Comparison of ENCODE assay signal across 16 cellular contexts in genomic region chr7:46566375-46566774, GRCh38.
"Had no signal": no experiment of that assay in that cellular context is flagged by ENCODE, and none has a peak within 500 bp of the region (broad histone marks: within the 10 kb centered on the region; RNA-seq: fewer than 3 reads in every experiment).

No MANE protein-coding gene starts in this region.

- H3K9me2 ChIP-seq: SK-N-SH had no signal

- ATAC-seq: activated naive CD8-positive, alpha-beta T cell treated with anti-CD3 and anti-CD28 coated beads, Interleukin-2, amount 50 U/mL, for 24 hours; heart left ventricle; WTC11 had no signal

- H3K4me3 ChIP-seq: colonic mucosa, heart left ventricle, left ventricle myocardium inferior, neural progenitor cell, tibial artery had no signal

- H3K4me1 Mint-ChIP-seq: activated naive CD8-positive, alpha-beta T cell treated with anti-CD3 and anti-CD28 coated beads, Interleukin-2, amount 50 U/mL, for 24 hours had no signal

- H3K27ac ChIP-seq: colonic mucosa, heart left ventricle, left ventricle myocardium inferior, neural progenitor cell, tibial artery had no signal

- H3K36me3 ChIP-seq: colonic mucosa, heart left ventricle, left ventricle myocardium inferior, neural progenitor cell, tibial artery had no signal

- H3K4me1 ChIP-seq: colonic mucosa, neural progenitor cell, tibial artery had no signal

- H3K27me3 Mint-ChIP-seq: activated naive CD8-positive, alpha-beta T cell treated with anti-CD3 and anti-CD28 coated beads, Interleukin-2, amount 50 U/mL, for 24 hours had no signal

- H3K27ac Mint-ChIP-seq: activated naive CD8-positive, alpha-beta T cell treated with anti-CD3 and anti-CD28 coated beads, Interleukin-2, amount 50 U/mL, for 24 hours; neural progenitor cell; WTC11 had no signal

- H3K9me3 ChIP-seq: colonic mucosa, SK-N-SH had no signal

- H2AFZ ChIP-seq: neural progenitor cell had no signal

- DNase-seq: activated CD4-positive, alpha-beta T cell treated with anti-CD3 and anti-CD28 coated beads for 48 hours; activated CD8-positive, alpha-beta memory T cell treated with anti-CD3 and anti-CD28 coated beads for 24 hours; activated naive CD4-positive, alpha-beta T cell treated with Interleukin-2 at 50 U/mL for 16 hours; activated naive CD8-positive, alpha-beta T cell treated with anti-CD3 and anti-CD28 coated beads, Interleukin-2, amount 50 U/mL, for 24 hours; caudate nucleus; colonic mucosa; effector CD4-positive, alpha-beta T cell; heart left ventricle; left ventricle myocardium inferior; retina; SK-N-SH; stimulated activated CD4-positive, alpha-beta T cell treated with anti-CD3 and anti-CD28 coated beads, Interleukin-15, amount 100 ng/mL, for 24 hours; stimulated activated CD4-positive, alpha-beta T cell treated with anti-CD3 and anti-CD28 coated beads, Interleukin-4, amount 100 ng/mL, for 24 hours; tibial artery had no signal

- H3K4me2 ChIP-seq: neural progenitor cell, SK-N-SH had no signal

- H3K4me3 Mint-ChIP-seq: activated naive CD8-positive, alpha-beta T cell treated with anti-CD3 and anti-CD28 coated beads, Interleukin-2, amount 50 U/mL, for 24 hours; neural progenitor cell; WTC11 had no signal

- H3K9ac ChIP-seq: neural progenitor cell, SK-N-SH had no signal

- H3K27me3 ChIP-seq: colonic mucosa, heart left ventricle, neural progenitor cell, tibial artery had no signal

- H3K36me3 Mint-ChIP-seq: neural progenitor cell, WTC11 had no signal
